ENCODE assay signal across 20 cellular contexts in genomic region chr21:15728046-15728445, GRCh38. TPM values are rescaled to one million over a fixed set of nuclear protein-coding genes. Genes with fewer than 3 reads are reported as not detected.
DNase-seq lines count a peak whose midpoint lies in the region; ATAC-seq, FAIRE-seq and TF ChIP-seq lines count a peak whose summit lies in the region.
"Had no signal": no experiment of that assay in that cellular context is flagged by ENCODE, and none has a peak within 500 bp of the region (broad histone marks: within the 10 kb centered on the region; RNA-seq: fewer than 3 reads in every experiment).

No MANE protein-coding gene starts in this region.

- H2AFZ ChIP-seq in HepG2 (ENCODE audit: low read length) (no peak overlapping the region), GM23338 (no peak overlapping the region)
- H2AFZ ChIP-seq: GM23248 had no signal

- ATAC-seq in HepG2 (no peak), right lobe of liver (no peak), GM23338 (no peak)
- ATAC-seq: HCT116 had no signal

- WGBS in HepG2 (ENCODE audit: low lambda C conversion rate) = 96% methylated on average over 3 of the region's 3 CpGs
- 95% methylated on average over 3 of the region's 3 CpGs for WGBS in right lobe of liver (ENCODE audit: insufficient coverage, low coverage, low lambda C conversion rate, missing lambda C conversion rate)

- peaks cover 26% of the 10 kb centered on the region for H3K79me2 ChIP-seq in HepG2 (ENCODE audit: insufficient read depth, low read length)
- peaks cover 26% of the 10 kb centered on the region for H3K79me2 ChIP-seq in GM23338 (replicated peaks; ENCODE audit: insufficient read depth)

- H3K4me1 Mint-ChIP-seq in nephron (peaks cover 20% of the 10 kb centered on the region), GM23338 (peaks cover 23% of the 10 kb centered on the region)

- no peak for TF ChIP-seq EP300 in HepG2 (IDR thresholded peaks at IDR 0.05; ENCODE audit: low read depth in 2 of 2, low read length in 2 of 2)
- TF ChIP-seq EP300 in HepG2 (CRISPR knock-in tag; IDR thresholded peaks at IDR 0.05; ENCODE audit: borderline replicate concordance) = no peak

- H3K4me3 Mint-ChIP-seq in nephron = peak overlapping the region in 2 of 3 experiments; percentile 12 to 92
- H3K4me3 Mint-ChIP-seq in GM23338 = no peak overlapping the region

- peaks cover 5% of the 10 kb centered on the region; the same call in 1 of the 2 replicates for H3K4me1 ChIP-seq in HepG2 (ENCODE audit: insufficient read depth, low read length)
- H3K4me1 ChIP-seq in right lobe of liver = peaks cover 0 to 16% (median 2%) of the 10 kb centered on the region in 4 donors
- peaks cover 12% of the 10 kb centered on the region for H3K4me1 ChIP-seq in GM23338 (ENCODE audit: insufficient read depth)

- H3K27ac Mint-ChIP-seq in nephron (no peak overlapping the region), GM23338 (no peak overlapping the region)
- H3K27ac Mint-ChIP-seq: B cell, H9 had no signal

- BruUV-seq in HepG2 (replicated peaks; lab: Mats Ljungman, UMichigan) = no TSS peak

- no peaks in the 10 kb centered on the region for H3K9me2 ChIP-seq in GM23338 (ENCODE audit: insufficient read depth)

- no peaks in the 10 kb centered on the region for H3K27me3 Mint-ChIP-seq in nephron (ENCODE audit: low read depth)
- H3K27me3 Mint-ChIP-seq in GM23338 (ENCODE audit: insufficient read depth, low read depth, poor library complexity) = peaks cover 6% of the 10 kb centered on the region

- H3K27me3 ChIP-seq in HepG2 (ENCODE audit: control insufficient read depth in 1 of 2, insufficient read depth in 2 of 2, low read length in 2 of 2) (peaks cover 0 to 8% of the 10 kb centered on the region in 2 experiments; a peak in 3 of 5 replicates), right lobe of liver (no peaks in the 10 kb centered on the region), GM23338 (ENCODE audit: insufficient read depth) (0 out of 2 replicates have a peak, but pooled peaks cover 7% of the 10 kb centered on the region)
- H3K27me3 ChIP-seq: BLaER1 had no signal

- H3K36me3 ChIP-seq in HepG2 (replicated peaks in 1 of 2; ENCODE audit: control insufficient read depth in 1 of 2, insufficient read depth in 2 of 2, low read length in 2 of 2) (no peaks in the 10 kb centered on the region), right lobe of liver (no peaks in the 10 kb centered on the region), GM23338 (ENCODE audit: insufficient read depth) (no peaks in the 10 kb centered on the region)
- H3K36me3 ChIP-seq: BLaER1 had no signal

- TF ChIP-seq CTCF in HepG2 (CRISPR knock-in tag; IDR thresholded peaks at IDR 0.05) (no peak), right lobe of liver (IDR thresholded peaks at IDR 0.05) (no peak), nephron (IDR thresholded peaks at IDR 0.05; ENCODE audit: unreplicated experiment in 3 of 3) (no peak), GM23338 (conservative IDR thresholded peaks at IDR 0.05; ENCODE audit: low read depth in 2 of 2) (no peak)

- TF ChIP-seq POLR2A in HepG2 (IDR thresholded peaks at IDR 0.05; ENCODE audit: insufficient read depth in 1 of 2, low read depth in 2 of 2, low read length in 2 of 2) (no peak), right lobe of liver (IDR thresholded peaks at IDR 0.05) (no peak)

- H3F3A ChIP-seq in GM23338 (replicated peaks; ENCODE audit: low read depth) = no peaks in the 10 kb centered on the region

- H3K9me3 ChIP-seq in HepG2 (ENCODE audit: low read length) = no peaks in the 10 kb centered on the region
- H3K9me3 ChIP-seq in right lobe of liver = no peaks in the 10 kb centered on the region
- H3K9me3 ChIP-seq: BLaER1 had no signal

- H4K20me1 ChIP-seq in HepG2 (ENCODE audit: insufficient read depth, low read length) (no peaks in the 10 kb centered on the region; the same call in 1 of the 2 replicates), GM23338 (replicated peaks; ENCODE audit: insufficient read depth) (no peaks in the 10 kb centered on the region)

- POLR2A ChIA-PET in HepG2 (lab: Yijun Ruan, JAX) = no interaction called here

- intact Hi-C loops in HepG2 (cut with micrococcal nuclease; ENCODE audit: unreplicated experiment) = loop anchor here (10.0 kb wide), 1 partner anchor 1343 kb away; the partner anchor contains the start of gene HSPA13
- intact Hi-C loops in right lobe of liver (cut with DNase I) = no loop called here

- H3K9me3 Mint-ChIP-seq in nephron = no peaks in the 10 kb centered on the region
- no peaks in the 10 kb centered on the region for H3K9me3 Mint-ChIP-seq in GM23338
- H3K9me3 Mint-ChIP-seq: CD4-positive, CD25-positive, alpha-beta regulatory T cell; CD8-positive, alpha-beta memory T cell; H9 had no signal

- no peak for TF ChIP-seq RAD21 in HepG2 (CRISPR knock-in tag; IDR thresholded peaks at IDR 0.05)

- FAIRE-seq in HepG2 (lab: Jason Lieb, UNC) (no peak), G401.6 (lab: Jason Lieb, UNC) (peak; percentile 17)
- FAIRE-seq: D721Med, GM12891 had no signal

- no peak overlapping the region for H3K27ac ChIP-seq in HepG2 (ENCODE audit: extremely low read length, insufficient read depth, low read length)
- no peak overlapping the region for H3K27ac ChIP-seq in right lobe of liver
- H3K27ac ChIP-seq in GM23338 (ENCODE audit: low read depth) = no peak overlapping the region
- H3K27ac ChIP-seq: BLaER1, C4-2B, GM23248 had no signal

- no peaks in the 10 kb centered on the region for H3K36me3 Mint-ChIP-seq in nephron (ENCODE audit: low read depth)
- no peaks in the 10 kb centered on the region for H3K36me3 Mint-ChIP-seq in GM23338 (ENCODE audit: low read depth)
- H3K36me3 Mint-ChIP-seq: CD4-positive, CD25-positive, alpha-beta regulatory T cell had no signal

- DNase-seq in HepG2 (ENCODE audit: low spot score) (no peak), right lobe of liver (no peak), GM23338 (ENCODE audit: low spot score) (no peak), UCSD-AML1 (lab: John Stamatoyannopoulos, UW; ENCODE audit: unreplicated experiment) (no peak)
- DNase-seq: CD4-positive, CD25-positive, alpha-beta regulatory T cell; CD8-positive, alpha-beta memory T cell; DMS 273 treated with DMSO at 0.1 percent for 48 hours; DMS79; EL; GF-D8; GM23248; H9 had no signal

- no peak overlapping the region for H3K9ac ChIP-seq in HepG2 (ENCODE audit: insufficient read depth, low read depth, low read length)
- H3K9ac ChIP-seq: BLaER1, GM23248 had no signal

- CTCF ChIA-PET in HepG2 (lab: Yijun Ruan, JAX; ENCODE audit: low intra/inter-chr PET ratio, low total read pairs) = no interaction called here

- in situ Hi-C loops in HepG2 (cut with HindIII; ENCODE audit: extremely low pct_ligation_motif_present, low pct_unique_long_range_greater_than_20kb) = no loop called here

- H3K4me3 ChIP-seq in HepG2 (replicated peaks in 1 of 3; ENCODE audit: insufficient read depth in 1 of 3, low read depth in 2 of 3, low read length in 3 of 3) = no peak overlapping the region
- no peak overlapping the region for H3K4me3 ChIP-seq in right lobe of liver
- no peak overlapping the region for H3K4me3 ChIP-seq in GM23338
- H3K4me3 ChIP-seq: BLaER1, GM23248 had no signal

- H3K4me2 ChIP-seq in HepG2 (ENCODE audit: low read depth, low read length) (no peak overlapping the region), GM23338 (no peak overlapping the region)
- H3K4me2 ChIP-seq: BLaER1 had no signal

TF ChIP-seq in HepG2, 621 proteins besides CTCF, POLR2A, EP300 and RAD21 (continues in another document):
- TF ChIP-seq GABPA (IDR thresholded peaks at IDR 0.05; ENCODE audit: low read depth, low read length) (no peak), GABPA (CRISPR knock-in tag; IDR thresholded peaks at IDR 0.05; ENCODE audit: low read depth) (no peak), HDAC2 (CRISPR knock-in tag; IDR thresholded peaks at IDR 0.05) (no peak)

TF ChIP-seq in GM23338, 12 proteins besides CTCF, POLR2A, EP300 and RAD21:
- no peak for TF ChIP-seq EZH2 (IDR thresholded peaks at IDR 0.05; ENCODE audit: low read depth, unreplicated experiment)
- TF ChIP-seq EZH2phosphoT487 (IDR thresholded peaks at IDR 0.05; ENCODE audit: unreplicated experiment) = no peak
- TF ChIP-seq POLR2AphosphoS5 (IDR thresholded peaks at IDR 0.05; ENCODE audit: low read depth) = no peak
- TF ChIP-seq CREB1 (CRISPR knock-in tag; IDR thresholded peaks at IDR 0.05; ENCODE audit: low read depth) = no peak

RNA-seq across cellular contexts. Expression of gene USP25, which starts 1.7 kb away (rescaled TPM):
- total RNA-seq in HepG2 (2016; rRNA removed; fragmentation: Illumina TruSeq; extraction: Trizol) (26.3 and 34.5 TPM in 2 replicates), right lobe of liver (10 to 100 TPM; 14.7 to 22.7 (median 18.7) TPM)
- 13.2 and 14.9 TPM in 2 replicates for total RNA-seq in HepG2 (2016; cell fraction: cytosol; rRNA removed; fragmentation: Illumina TruSeq; extraction: Trizol; ENCODE audit: low read depth)
- 26.0 and 33.3 TPM in 2 replicates for total RNA-seq in HepG2 (2016; cell fraction: insoluble cytoplasmic fraction; rRNA removed; fragmentation: Illumina TruSeq; extraction: Trizol)
- total RNA-seq in HepG2 (2016; cell fraction: membrane; rRNA removed; fragmentation: Illumina TruSeq; extraction: Trizol) = 22.1 and 27.5 TPM in 2 replicates
- 43.3 and 47.3 TPM in 2 replicates for total RNA-seq in HepG2 (2016; cell fraction: nucleus; rRNA removed; fragmentation: Illumina TruSeq; extraction: Trizol)
- polyA plus RNA-seq in HepG2 (2011; rRNA removed) (9.5 and 12.4 TPM in 2 replicates), GM23338 (2016; fragmentation: Nextera tagmentation; extraction: Ambion mirVana) (11.8 and 14.2 TPM in 2 replicates)
- 4.4 and 7.8 TPM in 2 replicates for polyA plus RNA-seq in HepG2 (2011; cell fraction: cytosol; rRNA removed)
- 6.4 and 8.8 TPM in 2 replicates for polyA plus RNA-seq in HepG2 (2011; cell fraction: nucleus; rRNA removed)
- polyA plus RNA-seq in HepG2 (2012) = 18.5 and 21.8 TPM in 2 replicates
- 2.3 and 2.6 TPM in 2 replicates for polyA plus RNA-seq in HepG2 (2016; cell fraction: cytosol; fragmentation: Illumina TruSeq; extraction: Trizol; ENCODE audit: low read depth)
- 22.3 and 24.0 TPM in 2 replicates for polyA plus RNA-seq in HepG2 (2016; cell fraction: insoluble cytoplasmic fraction; fragmentation: Illumina TruSeq; extraction: Trizol; ENCODE audit: low read depth)
- polyA plus RNA-seq in HepG2 (2016; cell fraction: membrane; fragmentation: Illumina TruSeq; extraction: Trizol; ENCODE audit: low read depth) = 6.8 and 8.8 TPM in 2 replicates
- polyA plus RNA-seq in HepG2 (2016; cell fraction: nucleus; fragmentation: Illumina TruSeq; extraction: Trizol; ENCODE audit: insufficient read depth, low read depth) = 15.4 and 17.1 TPM in 2 replicates
- polyA minus RNA-seq in HepG2 (2011; rRNA and poly(A)+ RNA removed; ENCODE audit: low replicate concordance) = 17.2 and 27.7 TPM in 2 replicates
- 15.7 and 25.4 TPM in 2 replicates for polyA minus RNA-seq in HepG2 (2011; cell fraction: cytosol; rRNA and poly(A)+ RNA removed)
- 121 and 136 TPM in 2 replicates for polyA minus RNA-seq in HepG2 (2011; cell fraction: nucleus; rRNA and poly(A)+ RNA removed)
- 49.2 and 69.3 TPM in 2 replicates for total RNA-seq in GM23338 (2014; rRNA removed; shearing (Covaris generic))
